ENCODE assay signal across 14 cellular contexts in the genomic region with DNA sequence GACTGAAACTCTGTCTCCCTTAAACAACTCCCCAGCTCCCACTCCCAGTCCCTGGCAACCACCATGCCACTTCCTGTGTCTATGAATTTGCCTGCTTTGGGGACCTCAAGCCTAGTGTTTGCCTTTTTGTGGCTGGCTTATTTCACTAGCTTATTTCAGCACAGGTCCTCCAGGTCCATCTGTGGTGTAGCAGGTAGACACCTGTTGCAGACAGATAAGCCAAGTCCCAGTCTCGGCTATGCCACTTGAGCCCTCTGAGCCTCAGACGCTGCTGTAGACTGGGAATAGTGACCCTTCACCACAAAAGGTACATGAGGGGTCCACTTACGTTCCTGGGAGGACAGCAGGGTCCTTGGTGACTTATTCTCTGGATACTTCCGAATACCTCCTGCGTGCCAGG. TPM values are rescaled to one million over a fixed set of nuclear protein-coding genes. Genes with fewer than 3 reads are reported as not detected.
DNase-seq lines count a peak whose midpoint lies in the region; ATAC-seq and TF ChIP-seq lines count a peak whose summit lies in the region.
"Had no signal": no experiment of that assay in that cellular context is flagged by ENCODE, and none has a peak within 500 bp of the region (broad histone marks: within the 10 kb centered on the region; RNA-seq: fewer than 3 reads in every experiment).

No MANE protein-coding gene starts in this region.

- H3K36me3 ChIP-seq in H7 (replicated peaks; ENCODE audit: control insufficient read depth, insufficient read depth, low read length) (no peaks in the 10 kb centered on the region), Karpas-422 (ENCODE audit: insufficient read depth, low read length) (no peaks in the 10 kb centered on the region)
- H3K36me3 ChIP-seq: HAP-1 had no signal

- H2AFZ ChIP-seq in Karpas-422 (ENCODE audit: low read length) = no peak overlapping the region
- H2AFZ ChIP-seq: GM23338 had no signal

- H3K4me3 ChIP-seq in H7 (ENCODE audit: insufficient read depth, low read depth, low read length) (no peak overlapping the region), Karpas-422 (ENCODE audit: low read length) (no peak overlapping the region)
- H3K4me3 ChIP-seq: GM23338, HAP-1 had no signal

- H3K4me3 Mint-ChIP-seq in dendritic cell treated with granulocyte-macrophage colony-stimulating factor and Interleukin-4, amounts not matched to agents 40 ng/mL and 50 ng/mL, for 4 days = no peak overlapping the region
- H3K4me3 Mint-ChIP-seq in neural crest cell = no peak overlapping the region
- H3K4me3 Mint-ChIP-seq: CD4-positive, alpha-beta memory T cell; GM23338 had no signal

- no peaks in the 10 kb centered on the region for H3K9me3 Mint-ChIP-seq in dendritic cell treated with granulocyte-macrophage colony-stimulating factor and Interleukin-4, amounts not matched to agents 40 ng/mL and 50 ng/mL, for 4 days
- H3K9me3 Mint-ChIP-seq in neural crest cell = no peaks in the 10 kb centered on the region

- no peaks in the 10 kb centered on the region for H3K9me2 ChIP-seq in Karpas-422 (replicated peaks; ENCODE audit: insufficient read depth, low read length)

- no peak for ATAC-seq in GM21526 (IDR thresholded peaks at IDR 0.05; ENCODE audit: low FRiP score, unreplicated experiment)
- ATAC-seq: GM23338 had no signal

- H3K4me1 ChIP-seq in Karpas-422 (ENCODE audit: low read length) = 0 out of 2 replicates have a peak, but pooled peaks cover 3% of the 10 kb centered on the region
- H3K4me1 ChIP-seq: Caco-2, HAP-1 had no signal

- no peak overlapping the region for H3K4me2 ChIP-seq in Karpas-422 (ENCODE audit: low read depth, low read length, poor library complexity, severe bottlenecking)
- H3K4me2 ChIP-seq: GM23338 had no signal

- H4K20me1 ChIP-seq in Karpas-422 (ENCODE audit: insufficient read depth, low read depth, low read length) = no peaks in the 10 kb centered on the region

- intact Hi-C loops in dendritic cell treated with granulocyte-macrophage colony-stimulating factor and Interleukin-4, amounts not matched to agents 40 ng/mL and 50 ng/mL, for 4 days (cut with micrococcal nuclease) = loop anchor here (5.0 kb wide), 1 partner anchor 73 kb away; no protein-coding TSS in a partner anchor

- H3K4me1 Mint-ChIP-seq in dendritic cell treated with granulocyte-macrophage colony-stimulating factor and Interleukin-4, amounts not matched to agents 40 ng/mL and 50 ng/mL, for 4 days (ENCODE audit: low read depth) = peaks cover 60% of the 10 kb centered on the region
- H3K4me1 Mint-ChIP-seq in neural crest cell = peaks cover 14% of the 10 kb centered on the region

- no peak overlapping the region for H3K9ac ChIP-seq in Karpas-422 (ENCODE audit: low read length)

- no peak overlapping the region for H3K27ac ChIP-seq in Karpas-422 (ENCODE audit: low read length)

- peak overlapping the region; percentile 53 for H3K27ac Mint-ChIP-seq in dendritic cell treated with granulocyte-macrophage colony-stimulating factor and Interleukin-4, amounts not matched to agents 40 ng/mL and 50 ng/mL, for 4 days
- peak overlapping the region; percentile 5 for H3K27ac Mint-ChIP-seq in neural crest cell (ENCODE audit: unreplicated experiment)
- H3K27ac Mint-ChIP-seq: GM23338 had no signal

- H3K27me3 Mint-ChIP-seq in dendritic cell treated with granulocyte-macrophage colony-stimulating factor and Interleukin-4, amounts not matched to agents 40 ng/mL and 50 ng/mL, for 4 days = peaks cover 37% of the 10 kb centered on the region
- peaks cover 11% of the 10 kb centered on the region for H3K27me3 Mint-ChIP-seq in neural crest cell (ENCODE audit: low read depth)

- H3K36me3 Mint-ChIP-seq in dendritic cell treated with granulocyte-macrophage colony-stimulating factor and Interleukin-4, amounts not matched to agents 40 ng/mL and 50 ng/mL, for 4 days (ENCODE audit: low read depth) = peaks cover 4% of the 10 kb centered on the region
- H3K36me3 Mint-ChIP-seq in neural crest cell (ENCODE audit: low read depth) = no peaks in the 10 kb centered on the region
- H3K36me3 Mint-ChIP-seq: CD4-positive, alpha-beta memory T cell had no signal

- no peaks in the 10 kb centered on the region; the same call in 1 of the 2 replicates for H3K27me3 ChIP-seq in H7 (ENCODE audit: control insufficient read depth, insufficient read depth, low read length)
- H3K27me3 ChIP-seq in Karpas-422 (ENCODE audit: low read length) = no peaks in the 10 kb centered on the region

- DNase-seq in COLO668 (lab: John Stamatoyannopoulos, UW; ENCODE audit: unreplicated experiment) = peak; percentile 15
- DNase-seq in H7 = peak; percentile 12
- DNase-seq in neural crest cell (ENCODE audit: low read depth, low spot score) = no peak
- no peak for DNase-seq in activated CD8-positive, alpha-beta memory T cell treated with anti-CD3 and anti-CD28 coated beads for 24 hours
- DNase-seq in Karpas-422 = no peak
- DNase-seq: C1 segment of cervical spinal cord; Caco-2; CD4-positive, alpha-beta memory T cell; DMS153; DND-41 had no signal

- TF ChIP-seq CTCF in neural crest cell (conservative IDR thresholded peaks at IDR 0.05) = no peak

- no peaks in the 10 kb centered on the region for H3K9me3 ChIP-seq in Karpas-422 (ENCODE audit: low read length)
- H3K9me3 ChIP-seq: Caco-2, HAP-1 had no signal

- H3K79me2 ChIP-seq in Karpas-422 (ENCODE audit: low read length) = no peaks in the 10 kb centered on the region

RNA-seq across cellular contexts. Expression of gene KLC1, which starts 24.4 kb away (rescaled TPM):
- 123 and 131 TPM in 2 replicates for total RNA-seq in H7 (2014; rRNA removed; shearing (Covaris generic))
- 173 and 180 TPM in 2 replicates for total RNA-seq in neural crest cell
- 144 and 266 TPM in 2 replicates for total RNA-seq in Karpas-422 (2014; rRNA removed; shearing (Covaris generic); ENCODE audit: low replicate concordance)

RNA-seq across cellular contexts. Expression of gene COA8, which starts 41.9 kb away (rescaled TPM):
- total RNA-seq in H7 (2014; rRNA removed; shearing (Covaris generic)) = 15.8 and 17.4 TPM in 2 replicates
- 33.7 and 37.2 TPM in 2 replicates for total RNA-seq in neural crest cell
- 62.9 and 63.5 TPM in 2 replicates for total RNA-seq in Karpas-422 (2014; rRNA removed; shearing (Covaris generic); ENCODE audit: low replicate concordance)

RNA-seq across cellular contexts. Expression of gene BAG5, which starts 42.2 kb away (rescaled TPM):
- total RNA-seq in H7 (2014; rRNA removed; shearing (Covaris generic)) = 16.6 and 17.7 TPM in 2 replicates
- total RNA-seq in neural crest cell = 32.1 and 33.5 TPM in 2 replicates
- 23.1 and 32.6 TPM in 2 replicates for total RNA-seq in Karpas-422 (2014; rRNA removed; shearing (Covaris generic); ENCODE audit: low replicate concordance)

Comparison
In these comparisons a context has a peak if more than half of its experiments do, and no peak if none do; other contexts are left out.
1. DNase-seq: peak in COLO668 (single experiment) and H7 (single experiment); none in neural crest cell (single experiment), activated CD8-positive, alpha-beta memory T cell treated with anti-CD3 and anti-CD28 coated beads for 24 hours (single experiment) and Karpas-422 (single experiment).